17 cellular contexts compared by ENCODE assay signal in the genomic region with DNA sequence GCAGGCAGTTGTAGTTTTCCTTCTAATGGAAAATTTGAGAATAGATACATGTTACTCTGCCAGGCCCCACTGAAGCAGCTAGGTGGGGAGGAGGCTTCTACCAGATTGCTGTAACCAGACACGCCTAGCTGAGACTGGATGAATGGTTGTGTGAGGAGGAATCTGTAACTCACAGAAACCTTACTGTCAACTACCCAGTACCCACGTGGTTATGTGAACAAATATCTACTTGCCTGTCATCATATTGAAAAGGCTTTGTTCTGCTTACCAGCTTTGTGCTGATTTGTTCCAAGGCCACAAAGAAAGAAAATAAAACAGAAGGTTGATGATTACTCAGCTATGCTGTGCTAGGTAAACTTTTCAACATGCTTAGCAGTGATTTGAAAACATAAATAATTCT.
DNase-seq lines count a peak whose midpoint lies in the region; ATAC-seq and TF ChIP-seq lines count a peak whose summit lies in the region.
"Had no signal": no experiment of that assay in that cellular context is flagged by ENCODE, and none has a peak within 500 bp of the region (broad histone marks: within the 10 kb centered on the region; RNA-seq: fewer than 3 reads in every experiment).

No MANE protein-coding gene starts in this region.

- peaks cover 7% of the 10 kb centered on the region for H3K9me3 Mint-ChIP-seq in progenitor cell of endocrine pancreas (ENCODE audit: low read depth)
- H3K9me3 Mint-ChIP-seq: CD4-positive, alpha-beta T cell had no signal

- H3K27me3 Mint-ChIP-seq in progenitor cell of endocrine pancreas: no peaks in the 10 kb centered on the region

- H3K27ac Mint-ChIP-seq in progenitor cell of endocrine pancreas: peak overlapping the region; percentile 8
- H3K27ac Mint-ChIP-seq: CD4-positive, alpha-beta T cell had no signal

- peak; percentile 59 for ATAC-seq in esophagus mucosa
- ATAC-seq in omental fat pad (ENCODE audit: low FRiP score): no peak
- ATAC-seq: K562 had no signal

- peaks cover 15% of the 10 kb centered on the region for H3K4me1 Mint-ChIP-seq in progenitor cell of endocrine pancreas (ENCODE audit: low read depth)

- TF ChIP-seq CTCF in progenitor cell of endocrine pancreas (IDR thresholded peaks at IDR 0.05; ENCODE audit: unreplicated experiment): no peak
- TF ChIP-seq CTCF in omental fat pad (IDR thresholded peaks at IDR 0.05): no peak

- no peaks in the 10 kb centered on the region for H3K36me3 Mint-ChIP-seq in progenitor cell of endocrine pancreas (ENCODE audit: insufficient read depth)

- no peak overlapping the region for H3K4me3 Mint-ChIP-seq in progenitor cell of endocrine pancreas (ENCODE audit: low read depth)
- H3K4me3 Mint-ChIP-seq: CD4-positive, alpha-beta T cell had no signal

- DNase-seq in HuH-7 (ENCODE audit: low spot score): peak; percentile 26
- peak; percentile 29 for DNase-seq in SW480 (ENCODE audit: low spot score)
- no peak for DNase-seq in progenitor cell of endocrine pancreas (ENCODE audit: low spot score, unreplicated experiment)
- no peak for DNase-seq in pons (ENCODE audit: low spot score)
- DNase-seq in NCI-H1436 (lab: John Stamatoyannopoulos, UW): no peak
- no peak for DNase-seq in omental fat pad (ENCODE audit: low spot score)
- DNase-seq: Caco-2; CD4-positive, alpha-beta T cell; DMS 273 treated with DMSO at 0.1 percent for 48 hours; MG63; NCI-H1417; NCI-H187; NCI-H510A treated with DMSO at 0.1 percent for 48 hours; NCI-H748 treated with DMSO at 0.1 percent for 48 hours; SHP77 treated with DMSO at 0.1 percent for 48 hours had no signal

Comparison
In these comparisons a context has a peak if more than half of its experiments do, and no peak if none do; other contexts are left out.
1. DNase-seq: peak in HuH-7 (single experiment) and SW480 (single experiment); none in progenitor cell of endocrine pancreas (single experiment), pons (single experiment), NCI-H1436 (single experiment) and omental fat pad (single experiment).